Comparison of ENCODE assay signal across 26 cellular contexts in genomic region chr6:168124161-168124560, GRCh38. TPM values are rescaled to one million over a fixed set of nuclear protein-coding genes. Genes with fewer than 3 reads are reported as not detected.
DNase-seq lines count a peak whose midpoint lies in the region; ATAC-seq, FAIRE-seq and TF ChIP-seq lines count a peak whose summit lies in the region.
"Had no signal": no experiment of that assay in that cellular context is flagged by ENCODE, and none has a peak within 500 bp of the region (broad histone marks: within the 10 kb centered on the region; RNA-seq: fewer than 3 reads in every experiment).

No MANE protein-coding gene starts in this region.

- POLR2A ChIA-PET in CD8-positive, alpha-beta memory T cell (lab: Charles Lee): no interaction called here

- H3K79me2 ChIP-seq in astrocyte (ENCODE audit: insufficient read depth, low read length): no peaks in the 10 kb centered on the region

- H3K36me3 Mint-ChIP-seq in astrocyte (ENCODE audit: low read depth, unreplicated experiment) (no peaks in the 10 kb centered on the region), endodermal cell (ENCODE audit: low read depth) (no peaks in the 10 kb centered on the region), osteocyte (ENCODE audit: unreplicated experiment) (no peaks in the 10 kb centered on the region)
- H3K36me3 Mint-ChIP-seq in CD8-positive, alpha-beta memory T cell: no peaks in the 10 kb centered on the region
- H3K36me3 Mint-ChIP-seq: CD4-positive, alpha-beta memory T cell had no signal

- DNase-seq in GM13977 (ENCODE audit: low spot score) (peak; percentile 2), astrocyte (ENCODE audit: low read depth) (peak; percentile 43), endodermal cell (peak; percentile 26), osteocyte (ENCODE audit: extremely low spot score, unreplicated experiment) (peak; percentile 46), medulla oblongata (ENCODE audit: extremely low spot score) (no peak)
- no peak for DNase-seq in CD8-positive, alpha-beta memory T cell
- DNase-seq: 8988T; ACHN; Caco-2; CD4-positive, alpha-beta memory T cell; GM23248; IMR-90; KG1; MG63; NCI-H2029; NCI-H446; NCI-H524 treated with DMSO at 0.1 percent for 48 hours; PC-9; Right ventricle myocardium superior had no signal

- H3K9ac ChIP-seq in astrocyte (ENCODE audit: low read length) (no peak overlapping the region), endodermal cell (ENCODE audit: extremely low read depth, low read length, poor library complexity, severe bottlenecking) (no peak overlapping the region)
- H3K9ac ChIP-seq: GM23248 had no signal

- H3K9me3 Mint-ChIP-seq in astrocyte (ENCODE audit: unreplicated experiment) (peaks cover 9% of the 10 kb centered on the region), endodermal cell (peaks cover 10% of the 10 kb centered on the region), osteocyte (ENCODE audit: unreplicated experiment) (no peaks in the 10 kb centered on the region)
- H3K9me3 Mint-ChIP-seq in CD8-positive, alpha-beta memory T cell: peaks cover 0 to 3% (median 0%) of the 10 kb centered on the region in 5 donors

- H3K4me1 ChIP-seq in astrocyte (ENCODE audit: insufficient read depth, low read length) (no peaks in the 10 kb centered on the region), endodermal cell (ENCODE audit: control insufficient read depth, insufficient read depth, low read length) (peaks cover 11% of the 10 kb centered on the region)
- no peaks in the 10 kb centered on the region for H3K4me1 ChIP-seq in CD8-positive, alpha-beta memory T cell (ENCODE audit: insufficient read depth, low read length)
- H3K4me1 ChIP-seq: Caco-2 had no signal

- H3K27me3 Mint-ChIP-seq in astrocyte (ENCODE audit: low read depth, unreplicated experiment) (peaks cover 47% of the 10 kb centered on the region), endodermal cell (ENCODE audit: insufficient read depth) (peaks cover 49% of the 10 kb centered on the region), osteocyte (ENCODE audit: unreplicated experiment) (peaks cover 2% of the 10 kb centered on the region)
- no peaks in the 10 kb centered on the region for H3K27me3 Mint-ChIP-seq in CD8-positive, alpha-beta memory T cell

- no peak overlapping the region for H3K4me3 ChIP-seq in astrocyte (ENCODE audit: insufficient read depth, low read depth, low read length)
- no peak overlapping the region for H3K4me3 ChIP-seq in endodermal cell (ENCODE audit: low read length)
- H3K4me3 ChIP-seq in CD8-positive, alpha-beta memory T cell (ENCODE audit: low read length): no peak overlapping the region
- H3K4me3 ChIP-seq: GM23248, MG63, PC-9 had no signal

- no peaks in the 10 kb centered on the region for H3K4me1 Mint-ChIP-seq in astrocyte (ENCODE audit: low read depth, unreplicated experiment)
- H3K4me1 Mint-ChIP-seq in endodermal cell: peaks cover 29% of the 10 kb centered on the region
- no peaks in the 10 kb centered on the region for H3K4me1 Mint-ChIP-seq in osteocyte (ENCODE audit: unreplicated experiment)
- H3K4me1 Mint-ChIP-seq in CD8-positive, alpha-beta memory T cell: no peaks in the 10 kb centered on the region
- H3K4me1 Mint-ChIP-seq: CD4-positive, alpha-beta memory T cell had no signal

- no peak for TF ChIP-seq CTCF in GM13977 (IDR thresholded peaks at IDR 0.05; ENCODE audit: extremely low read depth, insufficient read depth, missing control alignments)
- no peak for TF ChIP-seq CTCF in astrocyte (IDR thresholded peaks at IDR 0.05; ENCODE audit: insufficient read depth, low read depth, low read length)
- no peak for TF ChIP-seq CTCF in endodermal cell (conservative IDR thresholded peaks at IDR 0.05)
- TF ChIP-seq CTCF in osteocyte (IDR thresholded peaks at IDR 0.05): no peak

- H3K36me3 ChIP-seq in astrocyte (ENCODE audit: insufficient read depth, low read length) (no peaks in the 10 kb centered on the region), endodermal cell (ENCODE audit: control insufficient read depth, insufficient read depth, low read length) (no peaks in the 10 kb centered on the region)
- no peaks in the 10 kb centered on the region for H3K36me3 ChIP-seq in CD8-positive, alpha-beta memory T cell (ENCODE audit: insufficient read depth, low read length)
- H3K36me3 ChIP-seq: MG63 had no signal

- H3K4me3 Mint-ChIP-seq in astrocyte (ENCODE audit: unreplicated experiment) (no peak overlapping the region), endodermal cell (no peak overlapping the region), osteocyte (ENCODE audit: unreplicated experiment) (no peak overlapping the region)
- no peak overlapping the region for H3K4me3 Mint-ChIP-seq in CD8-positive, alpha-beta memory T cell
- H3K4me3 Mint-ChIP-seq: CD4-positive, alpha-beta memory T cell; H9 had no signal

- no peak overlapping the region for H3K4me2 ChIP-seq in astrocyte (ENCODE audit: low read length)
- H3K4me2 ChIP-seq: PC-9 had no signal

- H3K27me3 ChIP-seq in astrocyte (ENCODE audit: insufficient read depth, low read length) (peaks cover 4% of the 10 kb centered on the region), endodermal cell (ENCODE audit: control insufficient read depth, insufficient read depth, low read length, poor library complexity, severe bottlenecking) (peaks cover 21% of the 10 kb centered on the region)
- H3K27me3 ChIP-seq in CD8-positive, alpha-beta memory T cell (ENCODE audit: insufficient read depth, low read length, poor library complexity, severe bottlenecking): no peaks in the 10 kb centered on the region
- H3K27me3 ChIP-seq: MG63 had no signal

- H3K27ac ChIP-seq in astrocyte (ENCODE audit: low read depth, low read length) (no peak overlapping the region), endodermal cell (ENCODE audit: low read depth, low read length) (no peak overlapping the region)
- H3K27ac ChIP-seq in CD8-positive, alpha-beta memory T cell (ENCODE audit: low read depth, low read length): no peak overlapping the region
- H3K27ac ChIP-seq: GM23248, PC-9 had no signal

- CTCF ChIA-PET in CD8-positive, alpha-beta memory T cell (lab: Charles Lee): no interaction called here

- 84 to 93% methylated on average over 6 to 7 of the region's 7 CpGs for WGBS in endodermal cell (ENCODE audit: insufficient coverage in 1 of 2, insufficient read length in 1 of 2), 2 experiments

- no peak overlapping the region for H2AFZ ChIP-seq in astrocyte (ENCODE audit: low read depth, low read length)
- H2AFZ ChIP-seq: GM23248, PC-9 had no signal

- in situ Hi-C loops in GM13977 (cut with MboI; ENCODE audit: low pct_unique_long_range_greater_than_20kb, low sequenced_read_pairs, unreplicated experiment): no loop called here

- H3K9me3 ChIP-seq in astrocyte (ENCODE audit: insufficient read depth, low read depth, low read length) (no peaks in the 10 kb centered on the region), endodermal cell (ENCODE audit: control insufficient read depth, low read length) (peaks cover 7% of the 10 kb centered on the region)
- H3K9me3 ChIP-seq in CD8-positive, alpha-beta memory T cell (ENCODE audit: low read length): no peaks in the 10 kb centered on the region
- H3K9me3 ChIP-seq: Caco-2, MG63 had no signal

- no peak for FAIRE-seq in astrocyte (lab: Jason Lieb, UNC)
- FAIRE-seq: G401.6 had no signal

- no peak for ATAC-seq in GM21717 (IDR thresholded peaks at IDR 0.05; ENCODE audit: unreplicated experiment)
- ATAC-seq in HG02678 (IDR thresholded peaks at IDR 0.05; ENCODE audit: unreplicated experiment): no peak

- H3K27ac Mint-ChIP-seq in astrocyte (ENCODE audit: unreplicated experiment): no peak overlapping the region
- no peak overlapping the region for H3K27ac Mint-ChIP-seq in endodermal cell
- H3K27ac Mint-ChIP-seq in osteocyte (ENCODE audit: unreplicated experiment): no peak overlapping the region
- H3K27ac Mint-ChIP-seq in CD8-positive, alpha-beta memory T cell: no peak overlapping the region
- H3K27ac Mint-ChIP-seq: CD4-positive, alpha-beta memory T cell; H9 had no signal

- no peaks in the 10 kb centered on the region for H4K20me1 ChIP-seq in astrocyte (ENCODE audit: insufficient read depth, low read length)

RNA-seq across cellular contexts. Expression of gene FRMD1, which starts 45.1 kb away (rescaled TPM):
- total RNA-seq in astrocyte: not detected in 2 replicates
- not detected for total RNA-seq in endodermal cell
- not detected for polyA plus RNA-seq in endodermal cell (2013, experiment 1 of 2)
- 0.04 TPM for polyA plus RNA-seq in endodermal cell (2013, experiment 2 of 2)
- 0.05 and 0.34 TPM in 2 replicates for total RNA-seq in osteocyte
- total RNA-seq in CD8-positive, alpha-beta memory T cell: not detected
- not detected for polyA plus RNA-seq in CD8-positive, alpha-beta memory T cell
- total RNA-seq: CD4-positive, alpha-beta memory T cell; GM23248; H9; IMR-90; PC-9; RPMI7951; SK-MEL-5 had no signal
- polyA plus RNA-seq: BJ; CD4-positive, alpha-beta memory T cell; GM23248; IMR-90 had no signal

Comparison
In these comparisons a context has a peak if more than half of its experiments do, and no peak if none do; other contexts are left out.
1. DNase-seq: peak in GM13977 (single experiment), astrocyte (single experiment), endodermal cell (single experiment) and osteocyte (single experiment); none in medulla oblongata (single experiment) and CD8-positive, alpha-beta memory T cell (0 of 5).